8 cellular contexts compared by ENCODE assay signal in genomic region chr19:55461974-55462628, GRCh38. TPM values are rescaled to one million over a fixed set of nuclear protein-coding genes. Genes with fewer than 3 reads are reported as not detected.
DNase-seq lines count a peak whose midpoint lies in the region; ATAC-seq and TF ChIP-seq lines count a peak whose summit lies in the region.

No MANE protein-coding gene starts in this region.

- H3K27me3 ChIP-seq in CD4-positive, alpha-beta memory T cell (ENCODE audit: insufficient read depth, low read length): no peaks in the 10 kb centered on the region
- H3K27me3 ChIP-seq in transverse colon: no peaks in the 10 kb centered on the region

- ATAC-seq in HG03159 (IDR thresholded peaks at IDR 0.05; ENCODE audit: unreplicated experiment) (no peak), HG03135 (IDR thresholded peaks at IDR 0.05; ENCODE audit: unreplicated experiment) (no peak), HG02571 (IDR thresholded peaks at IDR 0.05; ENCODE audit: unreplicated experiment) (no peak)

- no peaks in the 10 kb centered on the region for H3K9me3 ChIP-seq in CD4-positive, alpha-beta memory T cell (ENCODE audit: control insufficient read depth in 1 of 2, low read length in 2 of 2)
- no peaks in the 10 kb centered on the region for H3K9me3 ChIP-seq in transverse colon

- H3K4me1 ChIP-seq in CD4-positive, alpha-beta memory T cell (ENCODE audit: insufficient read depth, low read length): peaks cover 18% of the 10 kb centered on the region
- H3K4me1 ChIP-seq in transverse colon: peaks cover 6 to 28% (median 20%) of the 10 kb centered on the region in 4 donors

- H3K27ac ChIP-seq in CD4-positive, alpha-beta memory T cell (ENCODE audit: low read depth, low read length): peak overlapping the region; percentile 67
- peak overlapping the region; percentile 86 to 97 (median 90) for H3K27ac ChIP-seq in transverse colon

- H3K9me3 Mint-ChIP-seq in CD4-positive, alpha-beta memory T cell: peaks cover 0 to 2% (median 0%) of the 10 kb centered on the region in 8 donors
- no peaks in the 10 kb centered on the region for H3K9me3 Mint-ChIP-seq in IgD-negative memory B cell

- WGBS in transverse colon (ENCODE audit: low coverage in 1 of 2), 2 donors: 7 to 45% methylated on average over 2 to 27 of the region's 27 CpGs

- peak overlapping the region; percentile 86 to 97 (median 92) for H3K4me3 Mint-ChIP-seq in CD4-positive, alpha-beta memory T cell
- peak overlapping the region; percentile 82 to 98 (median 92) for H3K4me3 Mint-ChIP-seq in IgD-negative memory B cell

- H3K27me3 Mint-ChIP-seq in CD4-positive, alpha-beta memory T cell: no peaks in the 10 kb centered on the region
- H3K27me3 Mint-ChIP-seq in IgD-negative memory B cell: no peaks in the 10 kb centered on the region

- in situ Hi-C loops in transverse colon (cut with MboI; ENCODE audit: low pct_ligation_motif_present in 1 of 4, low pct_unique_long_range_greater_than_20kb in 1 of 4, low sequenced_read_pairs in 3 of 4): no loop called here

- H3K4me3 ChIP-seq in CD4-positive, alpha-beta memory T cell (ENCODE audit: low read length in 2 of 2): peak overlapping the region; percentile 82 to 97
- peak overlapping the region; percentile 41 to 74 (median 64) for H3K4me3 ChIP-seq in transverse colon

- POLR2A ChIA-PET in CD4-positive, alpha-beta memory T cell (lab: Charles Lee; ENCODE audit: partially characterized antibody): interaction anchor here (0.7 to 1.9 kb wide), 18 partner anchors 14 to 210 kb away, joined by 3 to 23 read pairs (median 4); partner anchors contain the start of genes FIZ1, KMT5C, NAT14 and TMEM238

- intact Hi-C loops in CD4-positive, alpha-beta memory T cell (cut with micrococcal nuclease): loop anchor here (1.0 to 2.0 kb wide), 3 partner anchors 14 to 54 kb away; partner anchors contain the start of gene ZNF628
- intact Hi-C loops in transverse colon (cut with DNase I; ENCODE audit: low total_unique reads): no loop called here

- CTCF ChIA-PET in CD4-positive, alpha-beta memory T cell (lab: Charles Lee; ENCODE audit: partially characterized antibody): interaction anchor here (0.9 to 2.2 kb wide), 5 partner anchors 15 to 321 kb away, joined by 3 to 16 read pairs (median 5); no protein-coding TSS in a partner anchor

- H3K4me1 Mint-ChIP-seq in CD4-positive, alpha-beta memory T cell: peaks cover 11 to 31% (median 21%) of the 10 kb centered on the region in 4 donors
- peaks cover 10 to 19% (median 15%) of the 10 kb centered on the region in 3 donors for H3K4me1 Mint-ChIP-seq in IgD-negative memory B cell

- no peak for DNase-seq in CD4-positive, alpha-beta memory T cell
- DNase-seq in amniotic epithelial cell (ENCODE audit: low read depth) (peak; percentile 38), left kidney (ENCODE audit: low read depth, low spot score) (peak; percentile 50), transverse colon (no peak)

- TF ChIP-seq EP300 in transverse colon (IDR thresholded peaks at IDR 0.05; ENCODE audit: low read depth): no peak

- H3K36me3 ChIP-seq in CD4-positive, alpha-beta memory T cell (ENCODE audit: insufficient read depth, low read length): no peaks in the 10 kb centered on the region
- H3K36me3 ChIP-seq in transverse colon: no peaks in the 10 kb centered on the region

- H3K36me3 Mint-ChIP-seq in CD4-positive, alpha-beta memory T cell: peaks cover 0 to 2% of the 10 kb centered on the region in 2 donors
- H3K36me3 Mint-ChIP-seq in IgD-negative memory B cell: no peaks in the 10 kb centered on the region

- peak in 1 of 5 experiments; percentile 36 for TF ChIP-seq CTCF in transverse colon (IDR thresholded peaks at IDR 0.05)

- peak overlapping the region; percentile 72 to 97 (median 91) for H3K27ac Mint-ChIP-seq in CD4-positive, alpha-beta memory T cell
- H3K27ac Mint-ChIP-seq in IgD-negative memory B cell: peak overlapping the region; percentile 49 to 93 (median 92)

- no peak for TF ChIP-seq POLR2A in transverse colon (IDR thresholded peaks at IDR 0.05)

RNA-seq across cellular contexts. Expression of gene ISOC2, which starts 0.7 kb away (rescaled TPM):
- 10 to 100 TPM in 1 of 2 experiments, 1 to 10 TPM in 1; 9.9 to 13.7 TPM for total RNA-seq in CD4-positive, alpha-beta memory T cell
- 10 to 100 TPM; 24.7 to 29.4 TPM for polyA plus RNA-seq in CD4-positive, alpha-beta memory T cell
- polyA plus RNA-seq in IgD-negative memory B cell: 40.0 TPM
- 100 to 1,000 TPM in 2 of 4 donors, 10 to 100 TPM in 2; 71.1 to 142 (median 97.6) TPM for total RNA-seq in transverse colon

RNA-seq across cellular contexts. Expression of gene C19orf85, which starts 2.5 kb away (rescaled TPM):
- total RNA-seq in CD4-positive, alpha-beta memory T cell: not detected
- polyA plus RNA-seq in CD4-positive, alpha-beta memory T cell: not detected
- not detected for polyA plus RNA-seq in IgD-negative memory B cell
- not detected for total RNA-seq in transverse colon

RNA-seq across cellular contexts. Expression of gene ZNF628, which starts 14.3 kb away (rescaled TPM):
- total RNA-seq in CD4-positive, alpha-beta memory T cell: 1 to 10 TPM; 8.1 to 9.1 TPM
- polyA plus RNA-seq in CD4-positive, alpha-beta memory T cell: under 1 TPM in 1 of 2 donors, not detected in 1; 0.47 TPM
- polyA plus RNA-seq in IgD-negative memory B cell: 0.34 TPM
- 1 to 10 TPM; 5.9 to 7.6 (median 6.4) TPM for total RNA-seq in transverse colon

RNA-seq across cellular contexts. Expression of gene SHISA7, which starts 19.0 kb away (rescaled TPM):
- not detected for total RNA-seq in CD4-positive, alpha-beta memory T cell
- polyA plus RNA-seq in CD4-positive, alpha-beta memory T cell: not detected
- not detected for polyA plus RNA-seq in IgD-negative memory B cell
- under 1 TPM in 1 of 4 donors, not detected in 3; 0.75 TPM for total RNA-seq in transverse colon

RNA-seq across cellular contexts. Expression of gene NAT14, which starts 22.9 kb away (rescaled TPM):
- total RNA-seq in CD4-positive, alpha-beta memory T cell: 1 to 10 TPM; 2.7 to 3.1 TPM
- polyA plus RNA-seq in CD4-positive, alpha-beta memory T cell: 1 to 10 TPM; 2.6 to 3.2 TPM
- polyA plus RNA-seq in IgD-negative memory B cell: 6.1 TPM
- total RNA-seq in transverse colon: 1 to 10 TPM in 2 of 4 donors, not detected in 2; 2.1 to 2.7 TPM

Comparison
In these comparisons a context has a peak if more than half of its experiments do, and no peak if none do; other contexts are left out.
1. DNase-seq: peak in amniotic epithelial cell (single experiment) and left kidney (single experiment); none in CD4-positive, alpha-beta memory T cell (0 of 5) and transverse colon (single experiment).
2. RNA of gene ISOC2, which starts 0.7 kb away (total RNA-seq): 71.1 to 142 TPM in transverse colon; 9.9 to 13.7 TPM in CD4-positive, alpha-beta memory T cell; every median in the first group is over 4 times any median in the second.